In the genomic region with DNA sequence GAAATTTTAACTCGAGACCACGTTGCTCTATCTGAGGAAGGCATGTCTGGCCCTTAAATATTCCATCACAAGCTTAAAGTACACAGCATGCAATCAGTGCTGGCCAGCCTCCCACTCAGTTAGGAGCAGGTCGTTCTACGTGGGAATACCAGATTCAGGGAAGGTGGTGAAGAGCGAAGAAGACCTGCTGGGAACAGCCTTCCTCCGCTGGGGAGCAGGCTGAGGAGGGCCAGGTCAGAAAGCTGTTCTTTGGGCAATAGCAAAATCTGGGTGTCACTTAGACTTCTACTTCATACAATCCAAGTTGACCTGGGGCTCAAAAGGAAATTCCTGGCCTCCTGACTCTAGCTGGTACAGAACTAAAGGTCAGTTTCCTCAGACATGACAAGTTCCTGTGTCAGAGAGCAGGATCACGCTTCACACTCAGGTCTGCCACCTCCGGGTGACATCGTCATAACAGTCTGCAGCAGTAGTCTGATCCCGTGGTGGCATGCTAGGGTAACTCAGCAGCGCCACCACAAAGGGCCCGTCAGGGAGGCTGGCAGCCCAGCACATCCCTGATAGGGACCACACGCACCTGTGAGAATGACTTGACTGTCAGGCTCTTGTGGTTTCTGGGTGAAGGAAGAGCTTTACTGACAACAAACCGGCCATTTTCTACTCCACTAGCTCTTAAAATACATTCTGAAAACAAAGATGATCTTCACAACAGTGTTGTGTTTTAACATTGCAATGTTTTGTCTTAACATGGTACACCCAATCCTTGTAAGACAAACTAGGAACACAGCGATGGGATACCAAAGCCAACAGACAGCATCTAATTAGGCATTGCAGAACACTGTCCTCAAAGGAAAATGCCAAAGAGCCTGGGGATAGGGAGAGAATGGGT, we compare ENCODE assay signal across 8 cellular contexts. TPM values are rescaled to one million over a fixed set of nuclear protein-coding genes. Genes with fewer than 3 reads are reported as not detected.
DNase-seq lines count a peak whose midpoint lies in the region; ATAC-seq and TF ChIP-seq lines count a peak whose summit lies in the region.

No MANE protein-coding gene starts in this region.

- no peaks in the 10 kb centered on the region for H3K79me2 ChIP-seq in SK-N-SH (ENCODE audit: insufficient read depth)

- BruUV-seq in Panc1 (replicated peaks; lab: Mats Ljungman, UMichigan): no TSS peak

- H3K27me3 ChIP-seq in SK-N-SH (ENCODE audit: insufficient read depth) (no peaks in the 10 kb centered on the region), Panc1 (ENCODE audit: control insufficient read depth, insufficient read depth, low read length) (no peaks in the 10 kb centered on the region), stomach (no peaks in the 10 kb centered on the region)

- H3K9me3 Mint-ChIP-seq in natural killer cell treated with Interleukin-12 subunit alpha and Interleukin-12 subunit beta and Interleukin-15 and Interleukin-18, amount 100 ng/mL, for 72 hours: no peaks in the 10 kb centered on the region

- no peaks in the 10 kb centered on the region for H3F3A ChIP-seq in SK-N-SH (replicated peaks; ENCODE audit: insufficient read depth)

- no peak overlapping the region for H3K9ac ChIP-seq in SK-N-SH

- peaks cover 0 to 7% of the 10 kb centered on the region in 2 donors for H3K4me1 Mint-ChIP-seq in natural killer cell treated with Interleukin-12 subunit alpha and Interleukin-12 subunit beta and Interleukin-15 and Interleukin-18, amount 100 ng/mL, for 72 hours (ENCODE audit: low read depth in 2 of 2)

- H3K36me3 ChIP-seq in SK-N-SH (replicated peaks in 1 of 2; ENCODE audit: control insufficient read depth in 1 of 2, insufficient read depth in 2 of 2, low read length in 1 of 2) (no peaks in the 10 kb centered on the region), Panc1 (ENCODE audit: control insufficient read depth, insufficient read depth, low read length) (no peaks in the 10 kb centered on the region), stomach (peaks cover 15 to 36% (median 29%) of the 10 kb centered on the region in 4 donors)

- no peak overlapping the region for H3K4me2 ChIP-seq in SK-N-SH

- POLR2A ChIA-PET in SK-N-SH (lab: Yijun Ruan, JAX): no interaction called here
- POLR2A ChIA-PET in Panc1 (lab: Charles Lee): no interaction called here

- no peak for ATAC-seq in SK-N-SH treated with all-trans-retinoic acid at 6 μM for 48 hours
- ATAC-seq in HG02938 (IDR thresholded peaks at IDR 0.05; ENCODE audit: unreplicated experiment): peak; percentile 90
- ATAC-seq in Panc1: peak; percentile 71
- ATAC-seq in natural killer cell treated with Interleukin-12 subunit alpha and Interleukin-12 subunit beta and Interleukin-15 and Interleukin-18, amount 100 ng/mL, for 72 hours: peak; percentile 72 to 79

- H3K4me1 ChIP-seq in SK-N-SH (ENCODE audit: control insufficient read depth in 1 of 2, insufficient read depth in 2 of 2, low read depth in 1 of 2, low read length in 1 of 2): no peaks in the 10 kb centered on the region; a peak in 1 of 4 replicates
- H3K4me1 ChIP-seq in Panc1 (ENCODE audit: control insufficient read depth, insufficient read depth, low read length): no peaks in the 10 kb centered on the region
- peaks cover 0 to 6% (median 0%) of the 10 kb centered on the region in 4 donors for H3K4me1 ChIP-seq in stomach

- TF ChIP-seq POLR2A in stomach (IDR thresholded peaks at IDR 0.05): no peak

- TF ChIP-seq EP300 in SK-N-SH (IDR thresholded peaks at IDR 0.05; ENCODE audit: borderline replicate concordance in 1 of 2, low read depth in 1 of 2, low read length in 1 of 2) (no peak), stomach (IDR thresholded peaks at IDR 0.05) (no peak)

- no peak overlapping the region for H3K27ac Mint-ChIP-seq in natural killer cell treated with Interleukin-12 subunit alpha and Interleukin-12 subunit beta and Interleukin-15 and Interleukin-18, amount 100 ng/mL, for 72 hours

- H3K36me3 Mint-ChIP-seq in natural killer cell treated with Interleukin-12 subunit alpha and Interleukin-12 subunit beta and Interleukin-15 and Interleukin-18, amount 100 ng/mL, for 72 hours: no peaks in the 10 kb centered on the region

- no peak overlapping the region for H2AFZ ChIP-seq in SK-N-SH (ENCODE audit: low read depth)

- in situ Hi-C loops in Panc1 (cut with HindIII; ENCODE audit: low pct_unique_long_range_greater_than_20kb, low sequenced_read_pairs): no loop called here

- WGBS in SK-N-SH (ENCODE audit: low lambda C conversion rate): 35% methylated on average over 6 of the region's 15 CpGs
- 69 to 79% (median 74%) methylated on average over 14 to 15 of the region's 15 CpGs for WGBS in stomach, 5 donors

- no peak overlapping the region for H3K4me3 Mint-ChIP-seq in natural killer cell treated with Interleukin-12 subunit alpha and Interleukin-12 subunit beta and Interleukin-15 and Interleukin-18, amount 100 ng/mL, for 72 hours

- CTCF ChIA-PET in SK-N-SH (lab: Yijun Ruan, JAX) (interaction anchor here (0.7 to 2.0 kb wide), 4 partner anchors 27 to 361 kb away, joined by 3 to 10 read pairs (median 3); no protein-coding TSS in a partner anchor), Panc1 (lab: Charles Lee) (no interaction called here)

- TF ChIP-seq RAD21 in SK-N-SH (IDR thresholded peaks at IDR 0.05; ENCODE audit: low read length): peak; percentile 9; the same call in 1 of the 2 replicates

- DNase-seq in SK-N-SH (no peak), Panc1 (ENCODE audit: low read depth, low spot score) (peak; percentile 10), NCI-H2081 (lab: John Stamatoyannopoulos, UW) (no peak), stomach (no peak)
- peak; percentile 16 for DNase-seq in activated T-helper 9 cell treated with anti-CD3 and anti-CD28 coated beads, Interleukin-2, amount 50 U/mL, for 16 hours (ENCODE audit: low read depth)
- DNase-seq in natural killer cell treated with Interleukin-12 subunit alpha and Interleukin-12 subunit beta and Interleukin-15 and Interleukin-18, amount 100 ng/mL, for 72 hours (ENCODE audit: low spot score): no peak

- H3K27me3 Mint-ChIP-seq in natural killer cell treated with Interleukin-12 subunit alpha and Interleukin-12 subunit beta and Interleukin-15 and Interleukin-18, amount 100 ng/mL, for 72 hours: peaks cover 4 to 11% of the 10 kb centered on the region in 2 donors

- intact Hi-C loops in Panc1 (cut with micrococcal nuclease; ENCODE audit: unreplicated experiment) (no loop called here), stomach (cut with DNase I; ENCODE audit: low total_unique reads) (no loop called here)

- no peaks in the 10 kb centered on the region for H3K9me2 ChIP-seq in SK-N-SH

- H3K27ac ChIP-seq in SK-N-SH (ENCODE audit: low read depth in 2 of 2, low read length in 1 of 2) (no peak overlapping the region), Panc1 (ENCODE audit: low read length) (no peak overlapping the region), stomach (no peak overlapping the region)

- no peaks in the 10 kb centered on the region for H3K9me3 ChIP-seq in SK-N-SH
- no peaks in the 10 kb centered on the region for H3K9me3 ChIP-seq in Panc1 (ENCODE audit: control insufficient read depth, insufficient read depth, low read depth, low read length)
- no peaks in the 10 kb centered on the region for H3K9me3 ChIP-seq in stomach

- no peaks in the 10 kb centered on the region for H4K20me1 ChIP-seq in SK-N-SH (ENCODE audit: insufficient read depth)

- no peak overlapping the region for H3K4me3 ChIP-seq in SK-N-SH (ENCODE audit: low read depth in 2 of 2, low read length in 1 of 2)
- H3K4me3 ChIP-seq in Panc1 (ENCODE audit: low read depth in 2 of 2, low read length in 2 of 2): no peak overlapping the region
- H3K4me3 ChIP-seq in stomach: no peak overlapping the region

- TF ChIP-seq CTCF in SK-N-SH (IDR thresholded peaks at IDR 0.05) (no peak), Panc1 (IDR thresholded peaks at IDR 0.05) (peak; percentile 47), stomach (IDR thresholded peaks at IDR 0.05) (peak in 1 of 7 experiments; percentile 18)

TF ChIP-seq in SK-N-SH, 30 proteins besides CTCF, POLR2A, EP300 and RAD21 (continues in another document):
- TF ChIP-seq NFIC (IDR thresholded peaks at IDR 0.05; ENCODE audit: borderline replicate concordance) (no peak), FOXJ3 (CRISPR knock-in tag; IDR thresholded peaks at IDR 0.05) (no peak), FOSL2 (IDR thresholded peaks at IDR 0.05; ENCODE audit: borderline replicate concordance, low read depth) (no peak), POLR2AphosphoS5 (IDR thresholded peaks at IDR 0.05; ENCODE audit: low read depth, low read length) (no peak)

TF ChIP-seq in SK-N-SH treated with all-trans-retinoic acid at 6 μM for 48 hours, 23 proteins besides CTCF, POLR2A, EP300 and RAD21:
- TF ChIP-seq BACH2 (CRISPR knock-in tag; IDR thresholded peaks at IDR 0.05; ENCODE audit: borderline replicate concordance): no peak
- TF ChIP-seq, protein P1, sequence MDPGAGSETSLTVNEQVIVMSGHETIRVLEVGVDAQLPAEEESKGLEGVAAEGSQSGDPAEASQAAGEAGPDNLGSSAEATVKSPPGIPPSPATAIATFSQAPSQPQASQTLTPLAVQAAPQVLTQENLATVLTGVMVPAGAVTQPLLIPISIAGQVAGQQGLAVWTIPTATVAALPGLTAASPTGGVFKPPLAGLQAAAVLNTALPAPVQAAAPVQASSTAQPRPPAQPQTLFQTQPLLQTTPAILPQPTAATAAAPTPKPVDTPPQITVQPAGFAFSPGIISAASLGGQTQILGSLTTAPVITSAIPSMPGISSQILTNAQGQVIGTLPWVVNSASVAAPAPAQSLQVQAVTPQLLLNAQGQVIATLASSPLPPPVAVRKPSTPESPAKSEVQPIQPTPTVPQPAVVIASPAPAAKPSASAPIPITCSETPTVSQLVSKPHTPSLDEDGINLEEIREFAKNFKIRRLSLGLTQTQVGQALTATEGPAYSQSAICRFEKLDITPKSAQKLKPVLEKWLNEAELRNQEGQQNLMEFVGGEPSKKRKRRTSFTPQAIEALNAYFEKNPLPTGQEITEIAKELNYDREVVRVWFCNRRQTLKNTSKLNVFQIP (CRISPR knock-in tag; IDR thresholded peaks at IDR 0.05; ENCODE audit: borderline replicate concordance, low read depth): no peak

RNA-seq across cellular contexts. Expression of a gene that starts 35.2 kb away (rescaled TPM):
- 9.2 and 13.6 TPM in 2 replicates for polyA plus RNA-seq in SK-N-SH (2012; rRNA removed)
- 11.2 and 13.4 TPM in 2 replicates for polyA plus RNA-seq in SK-N-SH (2012; cell fraction: cytosol; rRNA removed)
- 15.7 and 28.7 TPM in 2 replicates for polyA plus RNA-seq in SK-N-SH (2012; cell fraction: nucleus; rRNA removed)
- total RNA-seq in Panc1 (2021; ENCODE audit: unreplicated experiment): 27.8 TPM
- 11.6 TPM for polyA plus RNA-seq in Panc1 (2012; ENCODE audit: insufficient read length)
- total RNA-seq in natural killer cell treated with Interleukin-12 subunit alpha and Interleukin-12 subunit beta and Interleukin-15 and Interleukin-18, amount 100 ng/mL, for 72 hours: 10 to 100 TPM; 29.1 to 34.7 TPM
- total RNA-seq in stomach: 10 to 100 TPM in 3 of 5 donors, 1 to 10 TPM in 2; 5.5 to 83.7 (median 31.7) TPM
- 10 to 100 TPM; 12.1 to 22.9 (median 12.4) TPM for polyA plus RNA-seq in stomach

RNA-seq across cellular contexts. Expression of a gene that starts 36.2 kb away (rescaled TPM):
- polyA plus RNA-seq in SK-N-SH (2012; rRNA removed) (0.02 TPM in 1 of 2 replicates, not detected in the other), stomach (10 to 100 TPM; 23.2 to 32.0 (median 24.3) TPM)
- 0.04 and 0.20 TPM in 2 replicates for polyA plus RNA-seq in SK-N-SH (2012; cell fraction: cytosol; rRNA removed)
- 0.06 TPM in 1 of 2 replicates, not detected in the other for polyA plus RNA-seq in SK-N-SH (2012; cell fraction: nucleus; rRNA removed)
- total RNA-seq in Panc1 (2021; ENCODE audit: unreplicated experiment) (0.36 TPM), stomach (100 to 1,000 TPM in 1 of 5 donors, 10 to 100 TPM in 4; 11.0 to 142 (median 27.4) TPM)
- 0.19 TPM for polyA plus RNA-seq in Panc1 (2012; ENCODE audit: insufficient read length)
- total RNA-seq in natural killer cell treated with Interleukin-12 subunit alpha and Interleukin-12 subunit beta and Interleukin-15 and Interleukin-18, amount 100 ng/mL, for 72 hours: not detected

Comparison
In these comparisons a context has a peak if more than half of its experiments do, and no peak if none do; other contexts are left out.
1. DNase-seq: peak in Panc1 (single experiment) and activated T-helper 9 cell treated with anti-CD3 and anti-CD28 coated beads, Interleukin-2, amount 50 U/mL, for 16 hours (single experiment); none in SK-N-SH (single experiment), natural killer cell treated with Interleukin-12 subunit alpha and Interleukin-12 subunit beta and Interleukin-15 and Interleukin-18, amount 100 ng/mL, for 72 hours (single experiment), NCI-H2081 (0 of 2) and stomach (single experiment).